In genomic region chr14:38941485-38941884, GRCh38 we compare ENCODE assay signal across 33 cellular contexts.
DNase-seq lines count a peak whose midpoint lies in the region; ATAC-seq, FAIRE-seq and TF ChIP-seq lines count a peak whose summit lies in the region.
"Had no signal": no experiment of that assay in that cellular context is flagged by ENCODE, and none has a peak within 500 bp of the region (broad histone marks: within the 10 kb centered on the region; RNA-seq: fewer than 3 reads in every experiment).

No MANE protein-coding gene starts in this region.

- TF ChIP-seq EP300 in A549 (IDR thresholded peaks at IDR 0.05) = no peak

- no peak overlapping the region for H3K4me3 Mint-ChIP-seq in endodermal cell
- H3K4me3 Mint-ChIP-seq: activated T-cell treated with anti-CD3 and anti-CD28 coated beads, Interleukin-2, amount 50 U/mL, for 4 hours; central memory CD8-positive, alpha-beta T cell; naive thymus-derived CD4-positive, alpha-beta T cell; stimulated activated naive CD8-positive, alpha-beta T cell treated with anti-CD3 and anti-CD28 coated beads, Interleukin-15, amount 100 ng/mL, for 72 hours had no signal

- TF ChIP-seq POLR2A in A549 (IDR thresholded peaks at IDR 0.05; ENCODE audit: low read length) (no peak), thyroid gland (IDR thresholded peaks at IDR 0.05) (no peak)

- H3K27ac Mint-ChIP-seq in endodermal cell = no peak overlapping the region
- H3K27ac Mint-ChIP-seq: naive thymus-derived CD4-positive, alpha-beta T cell; stimulated activated naive CD8-positive, alpha-beta T cell treated with anti-CD3 and anti-CD28 coated beads, Interleukin-15, amount 100 ng/mL, for 72 hours had no signal

- H3K9me3 ChIP-seq in A549 (no peaks in the 10 kb centered on the region), BE2C (no peaks in the 10 kb centered on the region), endodermal cell (ENCODE audit: control insufficient read depth, low read length) (no peaks in the 10 kb centered on the region), thyroid gland (no peaks in the 10 kb centered on the region)
- H3K9me3 ChIP-seq: esophagus muscularis mucosa, lower lobe of right lung, neutrophil, prostate gland, sigmoid colon, SK-N-SH, vagina had no signal

- TF ChIP-seq RAD21 in A549 (conservative IDR thresholded peaks at IDR 0.05 in 1 of 2, IDR thresholded peaks at IDR 0.05 in 1 of 2) = no peak

- H3K27ac ChIP-seq in A549 (no peak overlapping the region), endodermal cell (ENCODE audit: low read depth, low read length) (no peak overlapping the region), thyroid gland (no peak overlapping the region)
- H3K27ac ChIP-seq: esophagus muscularis mucosa, heart right ventricle, HL-60, KMS-11, lower lobe of right lung, neutrophil, prostate gland, sigmoid colon, vagina had no signal

- H3K4me3 ChIP-seq in A549 (no peak overlapping the region), BE2C (ENCODE audit: low read depth, low read length) (no peak overlapping the region), endodermal cell (ENCODE audit: low read length) (no peak overlapping the region), thyroid gland (replicated peaks in 1 of 3) (no peak overlapping the region)
- H3K4me3 ChIP-seq: esophagus muscularis mucosa, heart right ventricle, lower lobe of right lung, prostate gland, sigmoid colon, vagina had no signal

- H3K36me3 Mint-ChIP-seq in endodermal cell (ENCODE audit: low read depth) = no peaks in the 10 kb centered on the region
- H3K36me3 Mint-ChIP-seq: naive thymus-derived CD4-positive, alpha-beta T cell had no signal

- no peaks in the 10 kb centered on the region for H3K4me1 Mint-ChIP-seq in endodermal cell
- H3K4me1 Mint-ChIP-seq: central memory CD8-positive, alpha-beta T cell; naive thymus-derived CD4-positive, alpha-beta T cell; stimulated activated naive CD8-positive, alpha-beta T cell treated with anti-CD3 and anti-CD28 coated beads, Interleukin-15, amount 100 ng/mL, for 72 hours had no signal

- H3K27me3 ChIP-seq in BE2C (no peaks in the 10 kb centered on the region), endodermal cell (ENCODE audit: control insufficient read depth, insufficient read depth, low read length, poor library complexity, severe bottlenecking) (no peaks in the 10 kb centered on the region), thyroid gland (no peaks in the 10 kb centered on the region)
- H3K27me3 ChIP-seq: esophagus muscularis mucosa, heart right ventricle, neutrophil, sigmoid colon, vagina had no signal

- no peak overlapping the region for H3K9ac ChIP-seq in endodermal cell (ENCODE audit: extremely low read depth, low read length, poor library complexity, severe bottlenecking)
- H3K9ac ChIP-seq: KMS-11, SK-N-SH had no signal

- ATAC-seq in A549 (peak; percentile 50 to 54; a peak in 3 of 6 replicates), GM21515 (IDR thresholded peaks at IDR 0.05; ENCODE audit: unreplicated experiment) (no peak)
- ATAC-seq: activated T-cell treated with anti-CD3 and anti-CD28 coated beads, Interleukin-2, amount 50 U/mL, for 4 hours; heart right ventricle; lower lobe of right lung; naive thymus-derived CD4-positive, alpha-beta T cell; stimulated activated naive CD8-positive, alpha-beta T cell treated with anti-CD3 and anti-CD28 coated beads, Interleukin-15, amount 100 ng/mL, for 72 hours had no signal

- FAIRE-seq in A549 (lab: Jason Lieb, UNC) = no peak
- FAIRE-seq: endometrium, GM18507, H54 had no signal

- peaks cover 17% of the 10 kb centered on the region for H3K9me3 Mint-ChIP-seq in endodermal cell
- H3K9me3 Mint-ChIP-seq: activated T-cell treated with anti-CD3 and anti-CD28 coated beads, Interleukin-2, amount 50 U/mL, for 4 hours; central memory CD8-positive, alpha-beta T cell; stimulated activated naive CD8-positive, alpha-beta T cell treated with anti-CD3 and anti-CD28 coated beads, Interleukin-15, amount 100 ng/mL, for 72 hours had no signal

- 24% methylated on average over 4 of the region's 4 CpGs for WGBS in A549 (ENCODE audit: missing lambda C conversion rate)
- 67 to 88% methylated on average over 1 to 4 of the region's 4 CpGs for WGBS in endodermal cell (ENCODE audit: insufficient coverage in 1 of 2, insufficient read length in 1 of 2), 2 experiments
- WGBS in thyroid gland, 2 donors = 87 to 89% methylated on average over 4 of the region's 4 CpGs

- H3K4me1 ChIP-seq in A549 (no peaks in the 10 kb centered on the region), BE2C (peaks cover 5% of the 10 kb centered on the region), endodermal cell (ENCODE audit: control insufficient read depth, insufficient read depth, low read length) (no peaks in the 10 kb centered on the region), thyroid gland (peaks cover 10 to 15% of the 10 kb centered on the region in 2 donors)
- H3K4me1 ChIP-seq: esophagus muscularis mucosa, lower lobe of right lung, prostate gland, sigmoid colon, vagina had no signal

- CTCF ChIA-PET in A549 (lab: Yijun Ruan, JAX) = no interaction called here

- TF ChIP-seq CTCF in A549 (IDR thresholded peaks at IDR 0.05) (no peak), BE2C (IDR thresholded peaks at IDR 0.05; ENCODE audit: low read depth, low read length) (peak; percentile 8; the same call in 1 of the 2 replicates), endodermal cell (conservative IDR thresholded peaks at IDR 0.05) (peak; percentile 61), thyroid gland (IDR thresholded peaks at IDR 0.05) (no peak)

- peaks cover 1% of the 10 kb centered on the region for H3K27me3 Mint-ChIP-seq in endodermal cell (ENCODE audit: insufficient read depth)
- H3K27me3 Mint-ChIP-seq: stimulated activated naive CD8-positive, alpha-beta T cell treated with anti-CD3 and anti-CD28 coated beads, Interleukin-15, amount 100 ng/mL, for 72 hours had no signal

- intact Hi-C loops in thyroid gland (cut with DNase I) = no loop called here

- POLR2A ChIA-PET in A549 (lab: Yijun Ruan, JAX) = no interaction called here

- DNase-seq in A549 (ENCODE audit: low read depth in 1 of 2, low spot score in 1 of 2) (peak in 1 of 2 experiments; percentile 7), BE2C (no peak), NCI-H69 (lab: John Stamatoyannopoulos, UW) (peak; percentile 8), endodermal cell (no peak), NCI-H1694 treated with DMSO at 0.1 percent for 48 hours (lab: John Stamatoyannopoulos, UW) (no peak), thyroid gland (no peak)
- DNase-seq in activated naive CD4-positive, alpha-beta T cell (lab: John Stamatoyannopoulos, UW) = no peak
- DNase-seq: activated gamma-delta T cell treated with Interleukin-2 at 50 U/mL for 16 hours; activated T-cell treated with anti-CD3 and anti-CD28 coated beads, Interleukin-2, amount 50 U/mL, for 4 hours; foreskin melanocyte; heart right ventricle; kidney glomerular epithelial cell; lower lobe of right lung; naive thymus-derived CD4-positive, alpha-beta T cell; NCI-H1417; NCI-H2081; NCI-H226; sigmoid colon; SK-N-SH; stimulated activated CD4-positive, alpha-beta T cell treated with anti-CD3 and anti-CD28 coated beads, Interleukin-12 subunit alpha, Interleukin-12 subunit beta, amount 100 ng/mL, for 4 hours; stimulated activated CD4-positive, alpha-beta T cell treated with anti-CD3 and anti-CD28 coated beads, Interleukin-2, amount 100 ng/mL, for 48 hours; stimulated activated naive CD8-positive, alpha-beta T cell treated with anti-CD3 and anti-CD28 coated beads, Interleukin-15, amount 100 ng/mL, for 72 hours had no signal

- H3K4me2 ChIP-seq in A549 = no peak overlapping the region
- H3K4me2 ChIP-seq: KMS-11, SK-N-SH had no signal

- H3K36me3 ChIP-seq in BE2C = no peaks in the 10 kb centered on the region; the same call in 1 of the 2 replicates
- no peaks in the 10 kb centered on the region for H3K36me3 ChIP-seq in endodermal cell (ENCODE audit: control insufficient read depth, insufficient read depth, low read length)
- no peaks in the 10 kb centered on the region for H3K36me3 ChIP-seq in thyroid gland
- H3K36me3 ChIP-seq: esophagus muscularis mucosa, heart right ventricle, lower lobe of right lung, neutrophil, prostate gland, sigmoid colon, vagina had no signal

TF ChIP-seq in A549, 52 proteins besides CTCF, POLR2A, EP300 and RAD21 (continues in another document):
- TF ChIP-seq FOSB (CRISPR knock-in tag; IDR thresholded peaks at IDR 0.05) = no peak
- no peak for TF ChIP-seq NFE2L2 (conservative IDR thresholded peaks at IDR 0.05; ENCODE audit: low read length)
- no peak for TF ChIP-seq HMGXB4 (CRISPR knock-in tag; IDR thresholded peaks at IDR 0.05; ENCODE audit: borderline replicate concordance)
- TF ChIP-seq HEYL (CRISPR knock-in tag; IDR thresholded peaks at IDR 0.05) = no peak
- no peak for TF ChIP-seq EHF (CRISPR knock-in tag; IDR thresholded peaks at IDR 0.05)
- no peak for TF ChIP-seq ESRRA (IDR thresholded peaks at IDR 0.05; ENCODE audit: borderline replicate concordance, low read length)
- no peak for TF ChIP-seq BCL3 (IDR thresholded peaks at IDR 0.05)
- TF ChIP-seq ZFP36 (IDR thresholded peaks at IDR 0.05; ENCODE audit: borderline replicate concordance, partially characterized antibody) = no peak
- TF ChIP-seq TP53 (CRISPR knock-in tag; IDR thresholded peaks at IDR 0.05) = no peak
- TF ChIP-seq ZNF302 (CRISPR knock-in tag; IDR thresholded peaks at IDR 0.05) = no peak

Comparison
In these comparisons a context has a peak if more than half of its experiments do, and no peak if none do; other contexts are left out.
1. CTCF ChIP-seq: peak in BE2C (single experiment) and endodermal cell (single experiment); none in A549 (single experiment) and thyroid gland (0 of 6).